In genomic region chr20:2967841-2968240, GRCh38 we compare ENCODE assay signal across 24 cellular contexts.
"Had no signal": no experiment of that assay in that cellular context is flagged by ENCODE, and none has a peak within 500 bp of the region (broad histone marks: within the 10 kb centered on the region; RNA-seq: fewer than 3 reads in every experiment).

No MANE protein-coding gene starts in this region.

- H3K4me3 Mint-ChIP-seq: activated CD4-positive, alpha-beta T cell treated with anti-CD3 and anti-CD28 coated beads, Interleukin-2, amount 10 ng/mL, durations not matched to agents 7 days and 5 days; activated CD8-positive, alpha-beta memory T cell treated with anti-CD3 and anti-CD28 coated beads, Interleukin-2, amount 10 ng/mL, durations not matched to agents 7 days and 5 days; activated CD8-positive, alpha-beta T cell treated with anti-CD3 and anti-CD28 coated beads for 36 hours; activated naive CD4-positive, alpha-beta T cell treated with anti-CD3 and anti-CD28 coated beads, Interleukin-2, amount 50 U/mL, for 24 hours; brain; naive B cell; stimulated activated naive B cell treated with anti-CD40 and anti-IgM and Interleukin-4, amounts not matched to agents 10 μg/mL and 1 μg/mL and 100 μg/mL, for 72 hours; type B pancreatic cell had no signal

- H3K27me3 Mint-ChIP-seq: activated CD4-positive, alpha-beta T cell treated with anti-CD3 and anti-CD28 coated beads, Interleukin-2, amount 10 ng/mL, durations not matched to agents 7 days and 5 days; activated CD8-positive, alpha-beta memory T cell treated with anti-CD3 and anti-CD28 coated beads, Interleukin-2, amount 10 ng/mL, durations not matched to agents 7 days and 5 days; activated CD8-positive, alpha-beta T cell treated with anti-CD3 and anti-CD28 coated beads for 36 hours; activated naive CD4-positive, alpha-beta T cell treated with anti-CD3 and anti-CD28 coated beads, Interleukin-2, amount 50 U/mL, for 24 hours; brain; naive B cell; progenitor cell of endocrine pancreas; stimulated activated naive B cell treated with anti-CD40 and anti-IgM and Interleukin-4, amounts not matched to agents 10 μg/mL and 1 μg/mL and 100 μg/mL, for 72 hours; type B pancreatic cell had no signal

- ATAC-seq: activated CD8-positive, alpha-beta memory T cell treated with anti-CD3 and anti-CD28 coated beads, Interleukin-2, amount 10 ng/mL, durations not matched to agents 7 days and 5 days; activated CD8-positive, alpha-beta T cell treated with anti-CD3 and anti-CD28 coated beads for 36 hours; heart right ventricle; left lobe of liver; lower lobe of right lung; SK-N-SH treated with all-trans-retinoic acid at 6 μM for 48 hours; stimulated activated naive B cell treated with anti-CD40 and anti-IgM and Interleukin-4, amounts not matched to agents 10 μg/mL and 1 μg/mL and 100 μg/mL, for 72 hours had no signal

- H3K9me3 Mint-ChIP-seq: activated CD4-positive, alpha-beta T cell treated with anti-CD3 and anti-CD28 coated beads, Interleukin-2, amount 10 ng/mL, durations not matched to agents 7 days and 5 days; activated CD8-positive, alpha-beta T cell treated with anti-CD3 and anti-CD28 coated beads for 36 hours; activated naive CD4-positive, alpha-beta T cell treated with anti-CD3 and anti-CD28 coated beads, Interleukin-2, amount 50 U/mL, for 24 hours; brain; naive B cell; stimulated activated naive B cell treated with anti-CD40 and anti-IgM and Interleukin-4, amounts not matched to agents 10 μg/mL and 1 μg/mL and 100 μg/mL, for 72 hours; type B pancreatic cell had no signal

- DNase-seq: activated CD4-positive, alpha-beta T cell treated with anti-CD3 and anti-CD28 coated beads, Interleukin-2, amount 10 ng/mL, durations not matched to agents 7 days and 5 days; activated CD4-positive, CD25-positive, alpha-beta regulatory T cell treated with anti-CD3 and anti-CD28 coated beads, Interleukin-2, amount 50 U/mL, for 72 hours; activated CD8-positive, alpha-beta memory T cell treated with anti-CD3 and anti-CD28 coated beads, Interleukin-2, amount 10 ng/mL, durations not matched to agents 7 days and 5 days; activated CD8-positive, alpha-beta T cell treated with anti-CD3 and anti-CD28 coated beads for 36 hours; activated effector memory CD4-positive, alpha-beta T cell treated with anti-CD3 and anti-CD28 coated beads, Interleukin-2, amount 50 U/mL, for 16 hours; aorta; caudate nucleus; effector memory CD4-positive, alpha-beta T cell; heart right ventricle; kidney; lower lobe of right lung; naive B cell; retina; sigmoid colon; stimulated activated CD4-positive, alpha-beta T cell treated with anti-CD3 and anti-CD28 coated beads, Interleukin-15, amount 100 ng/mL, for 24 hours; stimulated activated naive B cell treated with anti-CD40 and anti-IgM and Interleukin-4, amounts not matched to agents 10 μg/mL and 1 μg/mL and 100 μg/mL, for 72 hours; testis; WERI-Rb-1 had no signal

- H3K27ac Mint-ChIP-seq: activated CD4-positive, alpha-beta T cell treated with anti-CD3 and anti-CD28 coated beads, Interleukin-2, amount 10 ng/mL, durations not matched to agents 7 days and 5 days; activated CD8-positive, alpha-beta memory T cell treated with anti-CD3 and anti-CD28 coated beads, Interleukin-2, amount 10 ng/mL, durations not matched to agents 7 days and 5 days; activated CD8-positive, alpha-beta T cell treated with anti-CD3 and anti-CD28 coated beads for 36 hours; activated naive CD4-positive, alpha-beta T cell treated with anti-CD3 and anti-CD28 coated beads, Interleukin-2, amount 50 U/mL, for 24 hours; progenitor cell of endocrine pancreas; stimulated activated naive B cell treated with anti-CD40 and anti-IgM and Interleukin-4, amounts not matched to agents 10 μg/mL and 1 μg/mL and 100 μg/mL, for 72 hours; type B pancreatic cell had no signal

- H3K4me1 Mint-ChIP-seq: activated CD4-positive, alpha-beta T cell treated with anti-CD3 and anti-CD28 coated beads, Interleukin-2, amount 10 ng/mL, durations not matched to agents 7 days and 5 days; brain had no signal
